In the genomic region with DNA sequence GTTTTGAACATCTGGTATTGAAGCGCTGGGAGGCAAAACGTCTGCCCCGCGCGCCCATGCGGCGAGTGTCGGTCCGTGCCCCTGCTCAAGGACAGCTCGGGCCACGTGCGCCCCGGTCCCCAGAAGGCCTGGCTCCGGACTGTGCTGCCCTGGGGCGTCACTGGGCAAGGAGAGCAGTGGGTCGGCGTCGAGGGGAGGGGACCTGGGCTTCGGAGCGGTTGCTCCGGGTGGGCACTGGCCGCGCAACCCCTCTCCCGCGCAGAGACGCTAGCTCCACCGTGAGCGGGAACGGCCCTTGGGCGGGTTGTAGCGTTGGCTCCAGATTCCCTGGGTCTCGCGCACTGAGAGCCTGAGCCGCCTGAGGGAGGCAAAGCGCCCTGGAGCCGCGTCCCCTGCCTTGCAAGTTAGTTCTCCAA, we compare ENCODE assay signal across 9 cellular contexts.
DNase-seq lines count a peak whose midpoint lies in the region; ATAC-seq and TF ChIP-seq lines count a peak whose summit lies in the region.
"Had no signal": no experiment of that assay in that cellular context is flagged by ENCODE, and none has a peak within 500 bp of the region (broad histone marks: within the 10 kb centered on the region; RNA-seq: fewer than 3 reads in every experiment).

No MANE protein-coding gene starts in this region.

- no peaks in the 10 kb centered on the region for H3K9me3 ChIP-seq in ectodermal cell (ENCODE audit: control insufficient read depth, low read length)
- H3K9me3 ChIP-seq in naive thymus-derived CD4-positive, alpha-beta T cell (ENCODE audit: control insufficient read depth in 2 of 3, low read length in 3 of 3) = no peaks in the 10 kb centered on the region

- H3K4me3 ChIP-seq in BJ (ENCODE audit: low read depth, low read length) (peak overlapping the region; percentile 62), ectodermal cell (ENCODE audit: insufficient read depth, low read depth, low read length) (peak overlapping the region; percentile 46)
- peak overlapping the region; percentile 56 for H3K4me3 ChIP-seq in naive thymus-derived CD4-positive, alpha-beta T cell (ENCODE audit: low read length)

- H3K27ac ChIP-seq in ectodermal cell (ENCODE audit: insufficient read depth, low read depth, low read length, poor library complexity, severe bottlenecking) = no peak overlapping the region
- H3K27ac ChIP-seq in naive thymus-derived CD4-positive, alpha-beta T cell (ENCODE audit: low read depth, low read length) = peak overlapping the region; percentile 21

- peaks cover 0 to 7% (median 0%) of the 10 kb centered on the region in 5 donors for H3K27me3 Mint-ChIP-seq in naive thymus-derived CD4-positive, alpha-beta T cell

- intact Hi-C loops in naive thymus-derived CD4-positive, alpha-beta T cell (cut with micrococcal nuclease) = loop anchor here (1.0 to 10.0 kb wide), 7 partner anchors 155 to 1497 kb away; partner anchors contain the start of gene EIF1AY (in 2 of the 2)

- POLR2A ChIA-PET in BJ (lab: Charles Lee) = no interaction called here
- POLR2A ChIA-PET in naive thymus-derived CD4-positive, alpha-beta T cell (lab: Charles Lee) = interaction anchor here (0.6 to 1.7 kb wide), 3 partner anchors 354 to 490 kb away, joined by 3 to 5 read pairs (median 3); no protein-coding TSS in a partner anchor

- H3K4me3 Mint-ChIP-seq in naive thymus-derived CD4-positive, alpha-beta T cell = peak overlapping the region in 5 of 10 donors; percentile 90 to 96 (median 92)

- TF ChIP-seq CTCF in BJ (IDR thresholded peaks at IDR 0.05; ENCODE audit: insufficient read depth, low read depth, low read length) = peak; percentile 18; the same call in 1 of the 2 replicates

- H3K36me3 Mint-ChIP-seq in naive thymus-derived CD4-positive, alpha-beta T cell = peaks cover 0 to 3% (median 0%) of the 10 kb centered on the region in 5 donors

- DNase-seq in BJ (ENCODE audit: low read depth) (no peak), Kasumi-1 (lab: John Stamatoyannopoulos, UW) (no peak), germinal center (ENCODE audit: low spot score) (no peak), NCI-H2196 treated with DMSO at 0.1 percent for 48 hours (lab: John Stamatoyannopoulos, UW; ENCODE audit: unreplicated experiment) (no peak), T1000 (lab: John Stamatoyannopoulos, UW) (no peak)
- peak in 4 of 9 donors; percentile 4 to 20 (median 10) for DNase-seq in naive thymus-derived CD4-positive, alpha-beta T cell
- DNase-seq: NCI-H510A had no signal

- H3K4me1 ChIP-seq in ectodermal cell (ENCODE audit: control insufficient read depth, insufficient read depth, low read length) = no peaks in the 10 kb centered on the region
- H3K4me1 ChIP-seq in naive thymus-derived CD4-positive, alpha-beta T cell (ENCODE audit: control insufficient read depth in 2 of 2, insufficient read depth in 2 of 2, low read length in 2 of 2) = no peaks in the 10 kb centered on the region

- CTCF ChIA-PET in BJ (lab: Yijun Ruan, JAX) = interaction anchor here (0.6 kb wide), 1 partner anchor 12 kb away, joined by 4 read pairs; no protein-coding TSS in a partner anchor
- CTCF ChIA-PET in naive thymus-derived CD4-positive, alpha-beta T cell (lab: Charles Lee) = no interaction called here

- ATAC-seq in HG03139 (IDR thresholded peaks at IDR 0.05; ENCODE audit: unreplicated experiment) = peak; percentile 28
- peak; percentile 45 for ATAC-seq in naive thymus-derived CD4-positive, alpha-beta T cell

- H3K4me1 Mint-ChIP-seq in naive thymus-derived CD4-positive, alpha-beta T cell = peaks cover 0 to 13% (median 5%) of the 10 kb centered on the region in 7 donors

- no peaks in the 10 kb centered on the region for H3K9me3 Mint-ChIP-seq in naive thymus-derived CD4-positive, alpha-beta T cell

- WGBS in ectodermal cell, 2 experiments = 54 to 64% methylated on average over 34 to 37 of the region's 37 CpGs

- H3K36me3 ChIP-seq in BJ (ENCODE audit: control insufficient read depth, insufficient read depth, low read length) (no peaks in the 10 kb centered on the region), ectodermal cell (ENCODE audit: control insufficient read depth, insufficient read depth, low read length) (no peaks in the 10 kb centered on the region)
- H3K36me3 ChIP-seq in naive thymus-derived CD4-positive, alpha-beta T cell (ENCODE audit: control insufficient read depth in 2 of 3, insufficient read depth in 3 of 3, low read length in 3 of 3) = no peaks in the 10 kb centered on the region

- H3K27me3 ChIP-seq in BJ (ENCODE audit: control insufficient read depth, insufficient read depth, low read length) (no peaks in the 10 kb centered on the region), ectodermal cell (ENCODE audit: control insufficient read depth, insufficient read depth, low read length, poor library complexity, severe bottlenecking) (no peaks in the 10 kb centered on the region)
- no peaks in the 10 kb centered on the region for H3K27me3 ChIP-seq in naive thymus-derived CD4-positive, alpha-beta T cell (ENCODE audit: control insufficient read depth in 2 of 2, insufficient read depth in 2 of 2, low read length in 2 of 2)

- H3K27ac Mint-ChIP-seq in naive thymus-derived CD4-positive, alpha-beta T cell = peak overlapping the region in 5 of 9 donors; percentile 71 to 92 (median 77)
